Comparison of ENCODE assay signal across 1 cellular context in genomic region chr9:89442016-89442415, GRCh38.
TF ChIP-seq lines count a peak whose summit lies in the region.

No MANE protein-coding gene starts in this region.

TF ChIP-seq in IMR-90, 13 proteins besides CTCF, POLR2A, EP300 and RAD21 (continued from another document):
- TF ChIP-seq MAFK (IDR thresholded peaks at IDR 0.05; ENCODE audit: low read depth, low read length) (no peak), SMC3 (IDR thresholded peaks at IDR 0.05; ENCODE audit: low read depth, low read length) (no peak), BHLHE40 (IDR thresholded peaks at IDR 0.05; ENCODE audit: low read depth, low read length) (no peak), USF2 (IDR thresholded peaks at IDR 0.05; ENCODE audit: low read depth, low read length) (no peak), RFX5 (IDR thresholded peaks at IDR 0.05; ENCODE audit: low read depth, low read length) (no peak), RCOR1 (IDR thresholded peaks at IDR 0.05; ENCODE audit: insufficient replicate concordance, low read length) (no peak), CHD1 (IDR thresholded peaks at IDR 0.05; ENCODE audit: low read depth, low read length) (no peak), CEBPB (IDR thresholded peaks at IDR 0.05; ENCODE audit: low read depth, low read length) (no peak), NFE2L2 (IDR thresholded peaks at IDR 0.05; ENCODE audit: low read depth, low read length) (no peak), MAZ (IDR thresholded peaks at IDR 0.05; ENCODE audit: borderline replicate concordance, low read depth, low read length) (no peak), FOS (IDR thresholded peaks at IDR 0.05; ENCODE audit: low read depth, low read length) (no peak), MXI1 (IDR thresholded peaks at IDR 0.05; ENCODE audit: borderline replicate concordance, low read depth, low read length) (no peak)
